21 cellular contexts compared by ENCODE assay signal in the genomic region with DNA sequence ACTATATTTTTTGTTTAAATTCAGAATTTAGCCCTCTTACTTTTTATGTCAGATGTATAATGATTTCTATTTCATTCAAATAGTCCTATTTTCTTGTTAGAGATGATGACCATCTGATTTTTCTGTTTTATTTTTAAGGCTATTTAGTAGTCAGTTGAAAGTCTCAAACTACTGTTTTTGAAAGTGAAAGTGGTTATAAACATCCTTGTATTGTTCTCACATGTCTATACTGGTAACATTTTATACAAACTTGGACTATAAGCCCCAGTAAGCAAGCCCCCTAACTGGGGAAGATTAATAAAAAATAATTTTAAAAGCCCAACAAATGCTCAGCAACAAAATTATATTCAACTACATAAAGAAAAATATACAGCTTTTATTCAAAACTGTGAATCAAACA.
DNase-seq lines count a peak whose midpoint lies in the region; ATAC-seq and TF ChIP-seq lines count a peak whose summit lies in the region.
"Had no signal": no experiment of that assay in that cellular context is flagged by ENCODE, and none has a peak within 500 bp of the region (broad histone marks: within the 10 kb centered on the region; RNA-seq: fewer than 3 reads in every experiment).

No MANE protein-coding gene starts in this region.

- no peaks in the 10 kb centered on the region for H3K36me3 Mint-ChIP-seq in stimulated activated memory B cell treated with anti-CD40 and anti-IgM and Interleukin-4, amounts not matched to agents 10 μg/mL and 1 μg/mL and 100 μg/mL, for 72 hours
- H3K36me3 Mint-ChIP-seq: IgD-negative memory B cell; naive thymus-derived CD8-positive, alpha-beta T cell; type B pancreatic cell; WTC11 had no signal

- H3K4me2 ChIP-seq in skeletal muscle satellite cell (ENCODE audit: low read length): peak overlapping the region; percentile 36
- no peak overlapping the region for H3K4me2 ChIP-seq in OCI-LY7 (ENCODE audit: low read length)

- H3K4me3 Mint-ChIP-seq in stimulated activated memory B cell treated with anti-CD40 and anti-IgM and Interleukin-4, amounts not matched to agents 10 μg/mL and 1 μg/mL and 100 μg/mL, for 72 hours: no peak overlapping the region
- H3K4me3 Mint-ChIP-seq: IgD-negative memory B cell; naive thymus-derived CD8-positive, alpha-beta T cell; type B pancreatic cell; WTC11 had no signal

- H3K27ac Mint-ChIP-seq in stimulated activated memory B cell treated with anti-CD40 and anti-IgM and Interleukin-4, amounts not matched to agents 10 μg/mL and 1 μg/mL and 100 μg/mL, for 72 hours: no peak overlapping the region
- H3K27ac Mint-ChIP-seq: IgD-negative memory B cell; naive thymus-derived CD8-positive, alpha-beta T cell; type B pancreatic cell; WTC11 had no signal

- H3K27me3 ChIP-seq in skeletal muscle satellite cell (ENCODE audit: control insufficient read depth, insufficient read depth, low read length): no peaks in the 10 kb centered on the region
- H3K27me3 ChIP-seq: esophagus squamous epithelium had no signal

- H3K4me3 ChIP-seq in skeletal muscle satellite cell (ENCODE audit: low read length): no peak overlapping the region
- H3K4me3 ChIP-seq in OCI-LY7 (ENCODE audit: low read depth, low read length, poor library complexity, severe bottlenecking): no peak overlapping the region
- H3K4me3 ChIP-seq: esophagus squamous epithelium, psoas muscle had no signal

- no peak overlapping the region for H2AFZ ChIP-seq in OCI-LY7 (ENCODE audit: low read length)

- H4K20me1 ChIP-seq in OCI-LY7 (ENCODE audit: insufficient read depth, low read length): no peaks in the 10 kb centered on the region

- peak; percentile 81 for ATAC-seq in GM18868 (IDR thresholded peaks at IDR 0.05; ENCODE audit: unreplicated experiment)
- peak; percentile 50 for ATAC-seq in HG02678 (IDR thresholded peaks at IDR 0.05; ENCODE audit: unreplicated experiment)
- peak; percentile 85 for ATAC-seq in HG03575 (IDR thresholded peaks at IDR 0.05; ENCODE audit: extremely low read depth, insufficient number of reproducible peaks, low FRiP score, unreplicated experiment)
- no peak for ATAC-seq in stimulated activated memory B cell treated with anti-CD40 and anti-IgM and Interleukin-4, amounts not matched to agents 10 μg/mL and 1 μg/mL and 100 μg/mL, for 72 hours
- ATAC-seq: naive thymus-derived CD8-positive, alpha-beta T cell; psoas muscle; WTC11 had no signal

- POLR2A ChIA-PET in OCI-LY7 (lab: Charles Lee): no interaction called here

- intact Hi-C loops in OCI-LY7 (cut with micrococcal nuclease; ENCODE audit: unreplicated experiment): no loop called here

- CTCF ChIA-PET in OCI-LY7 (lab: Charles Lee; ENCODE audit: unreplicated experiment): no interaction called here

- peaks cover 3% of the 10 kb centered on the region for H3K9me3 Mint-ChIP-seq in stimulated activated memory B cell treated with anti-CD40 and anti-IgM and Interleukin-4, amounts not matched to agents 10 μg/mL and 1 μg/mL and 100 μg/mL, for 72 hours
- H3K9me3 Mint-ChIP-seq: IgD-negative memory B cell, type B pancreatic cell, WTC11 had no signal

- no peaks in the 10 kb centered on the region for H3K9me2 ChIP-seq in OCI-LY7 (ENCODE audit: insufficient read depth, low read length)

- no peak overlapping the region for H3K27ac ChIP-seq in OCI-LY7 (ENCODE audit: low read depth, low read length, poor library complexity, severe bottlenecking)
- H3K27ac ChIP-seq: C4-2B, esophagus squamous epithelium, psoas muscle had no signal

- no peaks in the 10 kb centered on the region for H3K9me3 ChIP-seq in skeletal muscle satellite cell (replicated peaks; ENCODE audit: low read length)
- no peaks in the 10 kb centered on the region for H3K9me3 ChIP-seq in OCI-LY7 (ENCODE audit: low read length)
- H3K9me3 ChIP-seq: esophagus squamous epithelium, psoas muscle had no signal

- BruUV-seq in OCI-LY7 (replicated peaks; lab: Mats Ljungman, UMichigan): no TSS peak

- H3K36me3 ChIP-seq in skeletal muscle satellite cell (ENCODE audit: insufficient read depth, low read length) (no peaks in the 10 kb centered on the region), OCI-LY7 (ENCODE audit: insufficient read depth, low read length) (no peaks in the 10 kb centered on the region)
- H3K36me3 ChIP-seq: esophagus squamous epithelium had no signal

- no peak overlapping the region for H3K9ac ChIP-seq in skeletal muscle satellite cell (ENCODE audit: low read depth, low read length)

- no peaks in the 10 kb centered on the region for H3K27me3 Mint-ChIP-seq in stimulated activated memory B cell treated with anti-CD40 and anti-IgM and Interleukin-4, amounts not matched to agents 10 μg/mL and 1 μg/mL and 100 μg/mL, for 72 hours
- H3K27me3 Mint-ChIP-seq: IgD-negative memory B cell; naive thymus-derived CD8-positive, alpha-beta T cell; type B pancreatic cell had no signal

- no peak for TF ChIP-seq CTCF in OCI-LY7 (conservative IDR thresholded peaks at IDR 0.05; ENCODE audit: low read length)

- H3K79me2 ChIP-seq in OCI-LY7 (ENCODE audit: insufficient read depth, low read depth, low read length): no peaks in the 10 kb centered on the region

- H3K4me1 Mint-ChIP-seq in stimulated activated memory B cell treated with anti-CD40 and anti-IgM and Interleukin-4, amounts not matched to agents 10 μg/mL and 1 μg/mL and 100 μg/mL, for 72 hours: no peaks in the 10 kb centered on the region
- H3K4me1 Mint-ChIP-seq: IgD-negative memory B cell; naive thymus-derived CD8-positive, alpha-beta T cell; WTC11 had no signal

- H3K4me1 ChIP-seq in skeletal muscle satellite cell (ENCODE audit: control insufficient read depth, insufficient read depth, low read length): peaks cover 6% of the 10 kb centered on the region
- no peaks in the 10 kb centered on the region for H3K4me1 ChIP-seq in OCI-LY7 (ENCODE audit: insufficient read depth, low read length, poor library complexity, severe bottlenecking)
- H3K4me1 ChIP-seq: esophagus squamous epithelium, psoas muscle had no signal

- DNase-seq in OCI-LY7 (ENCODE audit: low spot score): no peak
- no peak for DNase-seq in NK-92 treated with Interleukin-12 subunit alpha and Interleukin-12 subunit beta, amount 100 ng/mL, for 24 hours (lab: John Stamatoyannopoulos, UW)
- DNase-seq: activated CD8-positive, alpha-beta memory T cell treated with anti-CD3 and anti-CD28 coated beads for 24 hours; DMS53; esophagus squamous epithelium; head of caudate nucleus; naive thymus-derived CD8-positive, alpha-beta T cell; NCI-H1092 treated with DMSO at 0.1 percent for 48 hours; NCI-H774; psoas muscle; stimulated activated CD4-positive, alpha-beta T cell treated with anti-CD3 and anti-CD28 coated beads, Interleukin-12 subunit alpha, Interleukin-12 subunit beta, amount 100 ng/mL, for 4 hours; stimulated activated naive CD4-positive, alpha-beta T cell treated with Interleukin-2 at 50 U/mL for 16 hours had no signal
